Comparison of ENCODE assay signal across 18 cellular contexts in the genomic region with DNA sequence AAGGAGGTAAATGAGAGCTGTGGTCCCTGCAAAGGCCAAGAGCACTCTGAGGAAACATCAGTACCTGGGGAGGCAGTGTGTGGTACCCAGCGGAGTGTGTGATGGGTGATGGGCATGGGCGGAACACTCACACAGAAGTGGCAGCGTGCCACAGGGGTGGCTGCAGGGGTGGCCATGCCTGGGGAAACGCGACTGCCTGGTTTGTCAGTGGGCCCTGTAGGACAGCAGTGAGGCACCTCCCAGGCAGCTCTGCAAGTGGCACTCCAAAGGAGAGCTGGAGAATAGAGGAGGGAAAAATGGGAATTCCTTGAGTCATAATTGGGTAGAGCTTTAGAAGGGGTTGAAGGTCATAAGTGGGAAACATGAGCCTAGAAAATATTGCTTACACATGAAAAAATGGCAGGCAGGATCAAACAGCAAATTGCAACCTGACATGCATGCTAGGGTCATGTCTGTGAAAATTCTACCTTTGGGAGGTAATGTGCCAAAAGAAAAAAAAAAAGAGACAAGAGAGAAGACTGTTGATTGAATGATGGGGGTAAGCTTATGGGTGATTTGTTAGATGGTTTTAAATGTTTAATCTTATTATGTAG.
"Had no signal": no experiment of that assay in that cellular context is flagged by ENCODE, and none has a peak within 500 bp of the region (broad histone marks: within the 10 kb centered on the region; RNA-seq: fewer than 3 reads in every experiment).

No MANE protein-coding gene starts in this region.

- H3K4me3 ChIP-seq: left ventricle myocardium inferior, smooth muscle cell, tibial artery had no signal

- H3K27me3 ChIP-seq: tibial artery had no signal

- H3K27ac ChIP-seq: left ventricle myocardium inferior, tibial artery had no signal

- H3K27ac Mint-ChIP-seq: activated B cell treated with CpG ODN at 0.5 μM for 24 hours; activated CD4-positive, alpha-beta memory T cell treated with anti-CD3 and anti-CD28 coated beads, Interleukin-2, amount 10 ng/mL, durations not matched to agents 7 days and 5 days; activated CD8-positive, alpha-beta memory T cell treated with anti-CD3 and anti-CD28 coated beads, Interleukin-2, amount 10 ng/mL, durations not matched to agents 7 days and 5 days; activated naive CD8-positive, alpha-beta T cell treated with anti-CD3 and anti-CD28 coated beads for 36 hours; activated T-helper 17 cell treated with anti-CD3 and anti-CD28 coated beads, Interleukin-2, amount 50 U/mL, for 72 hours; dendritic cell treated with granulocyte-macrophage colony-stimulating factor and Interleukin-4, amounts not matched to agents 40 ng/mL and 50 ng/mL, for 4 days; immature natural killer cell; naive B cell had no signal

- H3K36me3 Mint-ChIP-seq: activated CD8-positive, alpha-beta memory T cell treated with anti-CD3 and anti-CD28 coated beads, Interleukin-2, amount 10 ng/mL, durations not matched to agents 7 days and 5 days; activated naive CD8-positive, alpha-beta T cell treated with anti-CD3 and anti-CD28 coated beads for 36 hours; immature natural killer cell; naive B cell had no signal

- H3K4me3 Mint-ChIP-seq: activated B cell treated with CpG ODN at 0.5 μM for 24 hours; activated CD4-positive, alpha-beta memory T cell treated with anti-CD3 and anti-CD28 coated beads, Interleukin-2, amount 10 ng/mL, durations not matched to agents 7 days and 5 days; activated CD8-positive, alpha-beta memory T cell treated with anti-CD3 and anti-CD28 coated beads, Interleukin-2, amount 10 ng/mL, durations not matched to agents 7 days and 5 days; activated naive CD8-positive, alpha-beta T cell treated with anti-CD3 and anti-CD28 coated beads for 36 hours; activated T-helper 17 cell treated with anti-CD3 and anti-CD28 coated beads, Interleukin-2, amount 50 U/mL, for 72 hours; dendritic cell treated with granulocyte-macrophage colony-stimulating factor and Interleukin-4, amounts not matched to agents 40 ng/mL and 50 ng/mL, for 4 days; immature natural killer cell; neural crest cell had no signal

- ATAC-seq: activated CD8-positive, alpha-beta memory T cell treated with anti-CD3 and anti-CD28 coated beads, Interleukin-2, amount 10 ng/mL, durations not matched to agents 7 days and 5 days; sciatic nerve had no signal

- DNase-seq: activated B cell treated with CpG ODN at 0.5 μM for 24 hours; activated CD4-positive, alpha-beta memory T cell treated with anti-CD3 and anti-CD28 coated beads, Interleukin-2, amount 10 ng/mL, durations not matched to agents 7 days and 5 days; activated CD4-positive, alpha-beta T cell treated with anti-CD3 and anti-CD28 coated beads for 48 hours; activated CD8-positive, alpha-beta memory T cell treated with anti-CD3 and anti-CD28 coated beads, Interleukin-2, amount 10 ng/mL, durations not matched to agents 7 days and 5 days; activated naive CD4-positive, alpha-beta T cell; activated naive CD8-positive, alpha-beta T cell treated with anti-CD3 and anti-CD28 coated beads for 36 hours; amniotic stem cell; effector memory CD4-positive, alpha-beta T cell; immature natural killer cell; left ventricle myocardium inferior; naive B cell; stimulated activated naive CD4-positive, alpha-beta T cell had no signal

- H3K4me2 ChIP-seq: smooth muscle cell had no signal

- H3K27me3 Mint-ChIP-seq: activated CD8-positive, alpha-beta memory T cell treated with anti-CD3 and anti-CD28 coated beads, Interleukin-2, amount 10 ng/mL, durations not matched to agents 7 days and 5 days had no signal

- H3K9me3 Mint-ChIP-seq: activated B cell treated with CpG ODN at 0.5 μM for 24 hours; activated CD4-positive, alpha-beta memory T cell treated with anti-CD3 and anti-CD28 coated beads, Interleukin-2, amount 10 ng/mL, durations not matched to agents 7 days and 5 days; activated naive CD8-positive, alpha-beta T cell treated with anti-CD3 and anti-CD28 coated beads for 36 hours; activated T-helper 17 cell treated with anti-CD3 and anti-CD28 coated beads, Interleukin-2, amount 50 U/mL, for 72 hours; dendritic cell treated with granulocyte-macrophage colony-stimulating factor and Interleukin-4, amounts not matched to agents 40 ng/mL and 50 ng/mL, for 4 days; naive B cell; neural crest cell had no signal

- H3K36me3 ChIP-seq: left ventricle myocardium inferior, tibial artery had no signal

- H3K9me3 ChIP-seq: left ventricle myocardium inferior had no signal
